ENCODE assay signal across 1 cellular context in genomic region chr22:35601013-35601580, GRCh38.
A peak's percentile ranks its signal among the peaks of the same experiment; 100 is the strongest.
TF ChIP-seq lines count a peak whose summit lies in the region.

No MANE protein-coding gene starts in this region.

TF ChIP-seq in HepG2, 621 proteins besides CTCF, POLR2A, EP300 and RAD21:
- TF ChIP-seq ZFP62 (CRISPR knock-in tag; IDR thresholded peaks at IDR 0.05) (no peak), ZBTB10 (CRISPR knock-in tag; IDR thresholded peaks at IDR 0.05; ENCODE audit: borderline replicate concordance) (no peak), CBX5 (CRISPR knock-in tag; IDR thresholded peaks at IDR 0.05; ENCODE audit: borderline replicate concordance) (no peak), THAP11 (CRISPR knock-in tag; IDR thresholded peaks at IDR 0.05) (no peak), NFE2 (CRISPR knock-in tag; IDR thresholded peaks at IDR 0.05) (no peak), ZSCAN9 (CRISPR knock-in tag; IDR thresholded peaks at IDR 0.05; ENCODE audit: borderline replicate concordance) (no peak), ZNF687 (CRISPR knock-in tag; IDR thresholded peaks at IDR 0.05) (no peak), RAD51 (IDR thresholded peaks at IDR 0.05; ENCODE audit: borderline replicate concordance) (0 out of 2 replicates have a peak, but pooled peaks have one; percentile 8), MNT (IDR thresholded peaks at IDR 0.05) (peak; percentile 91), ZSCAN31 (CRISPR knock-in tag; IDR thresholded peaks at IDR 0.05; ENCODE audit: low read depth) (no peak)
TF ChIP-seq in HepG2: peak in this region for 2.
